Comparison of ENCODE assay signal across 8 cellular contexts in genomic region chr7:150406565-150407421, GRCh38. TPM values are rescaled to one million over a fixed set of nuclear protein-coding genes. Genes with fewer than 3 reads are reported as not detected.
DNase-seq lines count a peak whose midpoint lies in the region; ATAC-seq and TF ChIP-seq lines count a peak whose summit lies in the region.

No MANE protein-coding gene starts in this region.

- peak overlapping the region; percentile 98 for H2BK120ac ChIP-seq in trophoblast cell (ENCODE audit: insufficient read depth, low read length, poor library complexity)

- H3K27me3 ChIP-seq in trophoblast cell (ENCODE audit: insufficient read depth, low read length), result no peaks in the 10 kb centered on the region

- TF ChIP-seq CTCF in epithelial cell of proximal tubule (conservative IDR thresholded peaks at IDR 0.05; ENCODE audit: low read depth, low read length), result no peak

- peak overlapping the region; percentile 91 for H3K14ac ChIP-seq in trophoblast cell (ENCODE audit: low read length)

- peak overlapping the region; percentile 99 for H4K91ac ChIP-seq in trophoblast cell (ENCODE audit: low read depth, low read length)

- H2AK5ac ChIP-seq in trophoblast cell (ENCODE audit: low read length), result peak overlapping the region; percentile 42

- H3K79me1 ChIP-seq in trophoblast cell (ENCODE audit: low read length), result peaks cover 48% of the 10 kb centered on the region

- H3K4me3 ChIP-seq in epithelial cell of proximal tubule (ENCODE audit: low read depth, low read length) (peak overlapping the region; percentile 67), trophoblast cell (ENCODE audit: low read depth, low read length) (no peak overlapping the region)

- peaks cover 36 to 39% of the 10 kb centered on the region in 2 experiments for H3K36me3 ChIP-seq in trophoblast cell (ENCODE audit: control insufficient read depth in 1 of 2, insufficient read depth in 2 of 2, low read length in 2 of 2)

- H3K4me2 ChIP-seq in trophoblast cell (ENCODE audit: low read length), result peak overlapping the region; percentile 56

- H2BK12ac ChIP-seq in trophoblast cell (ENCODE audit: low read length), result peak overlapping the region; percentile 67

- no CpG with 5 or more reads among the region's 10 CpGs for WGBS in trophoblast cell (ENCODE audit: extremely low coverage, insufficient coverage, insufficient read length)

- peaks cover 31% of the 10 kb centered on the region for H3K79me2 ChIP-seq in trophoblast cell (ENCODE audit: control insufficient read depth, insufficient read depth, low read length, poor library complexity)

- peaks cover 1% of the 10 kb centered on the region for H3K9me3 ChIP-seq in trophoblast cell (ENCODE audit: insufficient read depth, low read depth, low read length)

- H2AFZ ChIP-seq in trophoblast cell (ENCODE audit: insufficient read depth, low read length, poor library complexity), result peak overlapping the region; percentile 11

- H2BK5ac ChIP-seq in trophoblast cell (ENCODE audit: low read depth, low read length, poor library complexity), result peak overlapping the region; percentile 23

- peak overlapping the region; percentile 95 for H4K8ac ChIP-seq in trophoblast cell (ENCODE audit: low read depth, low read length)

- DNase-seq in stimulated activated CD4-positive, alpha-beta T cell treated with anti-CD3 and anti-CD28 coated beads, Interleukin-15, amount 100 ng/mL, for 24 hours, result peak; percentile 58
- DNase-seq in stimulated activated CD4-positive, alpha-beta T cell treated with anti-CD3 and anti-CD28 coated beads, Interleukin-12 subunit alpha, Interleukin-12 subunit beta, amount 100 ng/mL, for 4 hours, result no peak
- DNase-seq in SW480 (ENCODE audit: low spot score), result peak; percentile 49
- no peak for DNase-seq in epithelial cell of proximal tubule (ENCODE audit: low read depth)
- DNase-seq in trophoblast cell, result no peak
- no peak for DNase-seq in SIG-M5 treated with dmso at 0.1 percent for 504 hours (lab: John Stamatoyannopoulos, UW; ENCODE audit: unreplicated experiment)
- no peak for DNase-seq in NCI-H2081 treated with DMSO at 0.1 percent for 48 hours (lab: John Stamatoyannopoulos, UW)

- peak overlapping the region; percentile 78 for H3K18ac ChIP-seq in trophoblast cell (ENCODE audit: low read length)

- ATAC-seq in HG03039 (IDR thresholded peaks at IDR 0.05; ENCODE audit: unreplicated experiment), result peak; percentile 47

- H3K23ac ChIP-seq in trophoblast cell (ENCODE audit: low read length), result no peak overlapping the region

- peak overlapping the region; percentile 32 for H4K12ac ChIP-seq in trophoblast cell (ENCODE audit: low read depth, low read length)

- peak overlapping the region; percentile 94 for H3K4ac ChIP-seq in trophoblast cell (ENCODE audit: low read depth, low read length)

- H3K27ac ChIP-seq in trophoblast cell (ENCODE audit: low read depth, low read length), result no peak overlapping the region

- H3K4me1 ChIP-seq in trophoblast cell (ENCODE audit: control insufficient read depth in 1 of 2, insufficient read depth in 2 of 2, low read length in 2 of 2), result peaks cover 38 to 45% of the 10 kb centered on the region in 2 experiments

- H3K9ac ChIP-seq in trophoblast cell (ENCODE audit: low read length), result no peak overlapping the region

RNA-seq across cellular contexts. Expression of gene ZNF775, which starts 27.7 kb away (rescaled TPM):
- 4.8 and 8.6 TPM in 2 replicates for total RNA-seq in epithelial cell of proximal tubule
- 7.7 TPM in 2 replicates for polyA plus RNA-seq in trophoblast cell (2013)

RNA-seq across cellular contexts. Expression of gene REPIN1, which starts 38.2 kb away (rescaled TPM):
- 127 and 218 TPM in 2 replicates for total RNA-seq in epithelial cell of proximal tubule
- 165 and 168 TPM in 2 replicates for polyA plus RNA-seq in trophoblast cell (2013)

RNA-seq across cellular contexts. Expression of gene GIMAP8, which starts 43.6 kb away (rescaled TPM):
- total RNA-seq in epithelial cell of proximal tubule, result not detected in 2 replicates
- polyA plus RNA-seq in trophoblast cell (2013), result 0.01 and 0.03 TPM in 2 replicates

Comparison
In these comparisons a context has a peak if more than half of its experiments do, and no peak if none do; other contexts are left out.
1. DNase-seq: peak in stimulated activated CD4-positive, alpha-beta T cell treated with anti-CD3 and anti-CD28 coated beads, Interleukin-15, amount 100 ng/mL, for 24 hours (single experiment) and SW480 (single experiment); none in stimulated activated CD4-positive, alpha-beta T cell treated with anti-CD3 and anti-CD28 coated beads, Interleukin-12 subunit alpha, Interleukin-12 subunit beta, amount 100 ng/mL, for 4 hours (single experiment), epithelial cell of proximal tubule (single experiment), trophoblast cell (0 of 2), SIG-M5 treated with dmso at 0.1 percent for 504 hours (single experiment) and NCI-H2081 treated with DMSO at 0.1 percent for 48 hours (single experiment).